Comparison of ENCODE assay signal across 9 cellular contexts in the genomic region with DNA sequence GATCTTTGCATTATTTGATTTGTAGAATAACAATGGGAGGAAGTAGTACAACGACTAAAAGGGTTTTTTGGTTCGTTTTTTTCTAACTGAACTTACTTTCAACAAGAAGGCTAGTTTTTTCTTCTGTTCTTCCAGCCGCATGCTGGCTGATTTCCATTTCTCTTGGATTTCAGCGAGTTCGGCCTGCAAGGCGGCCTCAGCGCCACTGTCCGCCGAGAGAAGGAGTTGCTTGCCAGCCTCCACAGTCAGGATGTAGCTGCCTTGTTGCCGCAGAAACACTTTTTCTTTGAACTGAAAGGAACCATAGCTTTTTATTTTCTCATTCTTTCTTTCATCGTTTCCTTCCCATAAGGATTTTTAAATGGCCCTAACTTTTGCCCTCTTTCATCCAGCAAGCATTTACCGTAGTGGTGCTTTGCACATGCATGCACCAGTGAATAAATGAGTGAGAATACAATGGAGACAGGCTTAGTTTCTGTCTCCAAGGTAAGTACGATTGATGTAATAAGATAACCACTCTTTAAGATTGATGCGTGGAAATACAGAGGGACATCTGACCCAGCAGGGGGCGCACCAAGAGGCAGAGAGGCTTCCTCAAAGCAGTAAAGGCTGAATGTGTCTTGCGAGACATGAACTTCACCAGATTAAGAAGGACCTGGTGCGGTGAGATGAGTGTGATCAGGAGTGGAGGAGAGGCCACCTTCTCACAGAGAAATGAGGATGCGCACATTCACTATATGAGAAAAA.
A peak's percentile ranks its signal among the peaks of the same experiment; 100 is the strongest.
DNase-seq lines count a peak whose midpoint lies in the region; ATAC-seq and TF ChIP-seq lines count a peak whose summit lies in the region.
"Had no signal": no experiment of that assay in that cellular context is flagged by ENCODE, and none has a peak within 500 bp of the region (broad histone marks: within the 10 kb centered on the region; RNA-seq: fewer than 3 reads in every experiment).

No MANE protein-coding gene starts in this region.

- H3K36me3 ChIP-seq in mammary epithelial cell (ENCODE audit: insufficient read depth, low read length), result no peaks in the 10 kb centered on the region

- H3K4me1 ChIP-seq in mammary epithelial cell (ENCODE audit: insufficient read depth, low read length), result no peaks in the 10 kb centered on the region

- dilution Hi-C loops in mammary epithelial cell (cut with HindIII; ENCODE audit: low sequenced_read_pairs), result no loop called here

- POLR2A ChIA-PET in WTC11 (lab: Charles Lee), result no interaction called here

- TF ChIP-seq CTCF in WTC11 (IDR thresholded peaks at IDR 0.05), result peak; percentile 45
- TF ChIP-seq CTCF in progenitor cell of endocrine pancreas (IDR thresholded peaks at IDR 0.05; ENCODE audit: unreplicated experiment), result peak; percentile 44
- peak in 1 of 2 donors; percentile 28 for TF ChIP-seq CTCF in mammary epithelial cell (conservative IDR thresholded peaks at IDR 0.05 in 1 of 2, IDR thresholded peaks at IDR 0.05 in 1 of 2; ENCODE audit: extremely low read depth in 1 of 2, insufficient read depth in 1 of 2, low read depth in 1 of 2, low read length in 2 of 2)

- DNase-seq in activated T-cell treated with anti-CD3 and anti-CD28 coated beads for 1 hour (ENCODE audit: low read depth), result peak; percentile 32
- DNase-seq in activated T-cell treated with anti-CD3 and anti-CD28 coated beads for 4 hours, result no peak
- DNase-seq in WTC11 (ENCODE audit: low spot score), result peak; percentile 52
- peak; percentile 40 to 47 for DNase-seq in erythroblast (lab: John Stamatoyannopoulos, UW)
- no peak for DNase-seq in progenitor cell of endocrine pancreas (ENCODE audit: low spot score, unreplicated experiment)
- no peak for DNase-seq in mammary epithelial cell
- no peak for DNase-seq in NCI-H2081 treated with DMSO at 0.1 percent for 48 hours (lab: John Stamatoyannopoulos, UW)

- BruUV-seq in mammary epithelial cell (replicated peaks; lab: Mats Ljungman, UMichigan), result no TSS peak

- in situ Hi-C loops in mammary epithelial cell (cut with MboI; ENCODE audit: low sequenced_read_pairs in 2 of 2), result no loop called here

- no peaks in the 10 kb centered on the region for H3K79me2 ChIP-seq in mammary epithelial cell (ENCODE audit: insufficient read depth, low read length)

- no peak overlapping the region for H3K4me3 Mint-ChIP-seq in WTC11
- H3K4me3 Mint-ChIP-seq in progenitor cell of endocrine pancreas (ENCODE audit: low read depth), result no peak overlapping the region
- H3K4me3 Mint-ChIP-seq: activated naive CD8-positive, alpha-beta T cell had no signal

- no peaks in the 10 kb centered on the region; the same call in 1 of the 2 replicates for H3K27me3 Mint-ChIP-seq in WTC11 (ENCODE audit: low read depth)
- H3K27me3 Mint-ChIP-seq in progenitor cell of endocrine pancreas, result no peaks in the 10 kb centered on the region
- H3K27me3 Mint-ChIP-seq: activated naive CD8-positive, alpha-beta T cell had no signal

- H3K9me3 Mint-ChIP-seq in WTC11 (no peaks in the 10 kb centered on the region), progenitor cell of endocrine pancreas (ENCODE audit: low read depth) (no peaks in the 10 kb centered on the region)

- H3K4me3 ChIP-seq in mammary epithelial cell (replicated peaks in 1 of 3; ENCODE audit: insufficient read depth in 1 of 3, low read depth in 2 of 3, low read length in 3 of 3), result no peak overlapping the region

- TF ChIP-seq POLR2A in erythroblast (IDR thresholded peaks at IDR 0.05; ENCODE audit: low read length), result no peak

- H3K36me3 Mint-ChIP-seq in WTC11 (no peaks in the 10 kb centered on the region), progenitor cell of endocrine pancreas (ENCODE audit: insufficient read depth) (peaks cover 24% of the 10 kb centered on the region)

- ATAC-seq in WTC11, result peak; percentile 63
- no peak for ATAC-seq in HG02870 (IDR thresholded peaks at IDR 0.05; ENCODE audit: unreplicated experiment)

- no peaks in the 10 kb centered on the region for H4K20me1 ChIP-seq in mammary epithelial cell (ENCODE audit: insufficient read depth, low read length)

- no peak overlapping the region for H2AFZ ChIP-seq in mammary epithelial cell (ENCODE audit: low read depth, low read length)

- H3K4me2 ChIP-seq in mammary epithelial cell (ENCODE audit: insufficient read depth, low read depth, low read length), result no peak overlapping the region

- CTCF ChIA-PET in WTC11 (lab: Charles Lee), result interaction anchor here (0.6 kb wide), 2 partner anchors 26 to 154 kb away, joined by 3 to 4 read pairs; no protein-coding TSS in a partner anchor
- CTCF ChIA-PET in mammary epithelial cell (lab: Charles Lee; ENCODE audit: low non-redundant PET), result interaction anchor here (0.7 kb wide), 1 partner anchor 15 kb away, joined by 3 read pairs; no protein-coding TSS in a partner anchor

- H3K27me3 ChIP-seq in mammary epithelial cell (ENCODE audit: insufficient read depth, low read length), result no peaks in the 10 kb centered on the region

- no peak overlapping the region for H3K9ac ChIP-seq in mammary epithelial cell (ENCODE audit: insufficient read depth, low read length)

- H3K9me3 ChIP-seq in mammary epithelial cell (replicated peaks; ENCODE audit: insufficient read depth, low read length), result no peaks in the 10 kb centered on the region

- intact Hi-C loops in mammary epithelial cell (cut with micrococcal nuclease), result no loop called here

- no peak overlapping the region for H3K27ac ChIP-seq in mammary epithelial cell (ENCODE audit: insufficient read depth, low read depth, low read length)

- H3K27ac Mint-ChIP-seq in WTC11 (no peak overlapping the region), progenitor cell of endocrine pancreas (no peak overlapping the region)
- H3K27ac Mint-ChIP-seq: activated naive CD8-positive, alpha-beta T cell had no signal

- peaks cover 11% of the 10 kb centered on the region for H3K4me1 Mint-ChIP-seq in WTC11
- H3K4me1 Mint-ChIP-seq in progenitor cell of endocrine pancreas (ENCODE audit: low read depth), result peaks cover 9% of the 10 kb centered on the region

- 81% methylated on average over 18 of the region's 18 CpGs for WGBS in mammary epithelial cell (ENCODE audit: low coverage, missing lambda C conversion rate)

TF ChIP-seq in WTC11, 78 proteins besides CTCF, POLR2A, EP300 and RAD21 (continues in another document):
- TF ChIP-seq IRF1 (CRISPR knock-in tag; IDR thresholded peaks at IDR 0.05) (no peak), ZBTB43 (CRISPR knock-in tag; IDR thresholded peaks at IDR 0.05) (no peak), TP53 (CRISPR knock-in tag; IDR thresholded peaks at IDR 0.05) (no peak), CBFB (CRISPR knock-in tag; IDR thresholded peaks at IDR 0.05; ENCODE audit: low read depth) (no peak)
- TF ChIP-seq, protein P1, sequence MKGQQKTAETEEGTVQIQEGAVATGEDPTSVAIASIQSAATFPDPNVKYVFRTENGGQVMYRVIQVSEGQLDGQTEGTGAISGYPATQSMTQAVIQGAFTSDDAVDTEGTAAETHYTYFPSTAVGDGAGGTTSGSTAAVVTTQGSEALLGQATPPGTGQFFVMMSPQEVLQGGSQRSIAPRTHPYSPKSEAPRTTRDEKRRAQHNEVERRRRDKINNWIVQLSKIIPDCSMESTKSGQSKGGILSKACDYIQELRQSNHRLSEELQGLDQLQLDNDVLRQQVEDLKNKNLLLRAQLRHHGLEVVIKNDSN (CRISPR knock-in tag; IDR thresholded peaks at IDR 0.05), result no peak
- TF ChIP-seq, protein P2, sequence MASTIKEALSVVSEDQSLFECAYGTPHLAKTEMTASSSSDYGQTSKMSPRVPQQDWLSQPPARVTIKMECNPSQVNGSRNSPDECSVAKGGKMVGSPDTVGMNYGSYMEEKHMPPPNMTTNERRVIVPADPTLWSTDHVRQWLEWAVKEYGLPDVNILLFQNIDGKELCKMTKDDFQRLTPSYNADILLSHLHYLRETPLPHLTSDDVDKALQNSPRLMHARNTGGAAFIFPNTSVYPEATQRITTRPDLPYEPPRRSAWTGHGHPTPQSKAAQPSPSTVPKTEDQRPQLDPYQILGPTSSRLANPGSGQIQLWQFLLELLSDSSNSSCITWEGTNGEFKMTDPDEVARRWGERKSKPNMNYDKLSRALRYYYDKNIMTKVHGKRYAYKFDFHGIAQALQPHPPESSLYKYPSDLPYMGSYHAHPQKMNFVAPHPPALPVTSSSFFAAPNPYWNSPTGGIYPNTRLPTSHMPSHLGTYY (CRISPR knock-in tag; IDR thresholded peaks at IDR 0.05), result no peak

Comparison
In these comparisons a context has a peak if more than half of its experiments do, and no peak if none do; other contexts are left out.
1. DNase-seq: peak in activated T-cell treated with anti-CD3 and anti-CD28 coated beads for 1 hour (single experiment), WTC11 (single experiment) and erythroblast (2 of 2); none in activated T-cell treated with anti-CD3 and anti-CD28 coated beads for 4 hours (single experiment), progenitor cell of endocrine pancreas (single experiment), mammary epithelial cell (single experiment) and NCI-H2081 treated with DMSO at 0.1 percent for 48 hours (single experiment).